Comparison of ENCODE assay signal across 8 cellular contexts in the genomic region with DNA sequence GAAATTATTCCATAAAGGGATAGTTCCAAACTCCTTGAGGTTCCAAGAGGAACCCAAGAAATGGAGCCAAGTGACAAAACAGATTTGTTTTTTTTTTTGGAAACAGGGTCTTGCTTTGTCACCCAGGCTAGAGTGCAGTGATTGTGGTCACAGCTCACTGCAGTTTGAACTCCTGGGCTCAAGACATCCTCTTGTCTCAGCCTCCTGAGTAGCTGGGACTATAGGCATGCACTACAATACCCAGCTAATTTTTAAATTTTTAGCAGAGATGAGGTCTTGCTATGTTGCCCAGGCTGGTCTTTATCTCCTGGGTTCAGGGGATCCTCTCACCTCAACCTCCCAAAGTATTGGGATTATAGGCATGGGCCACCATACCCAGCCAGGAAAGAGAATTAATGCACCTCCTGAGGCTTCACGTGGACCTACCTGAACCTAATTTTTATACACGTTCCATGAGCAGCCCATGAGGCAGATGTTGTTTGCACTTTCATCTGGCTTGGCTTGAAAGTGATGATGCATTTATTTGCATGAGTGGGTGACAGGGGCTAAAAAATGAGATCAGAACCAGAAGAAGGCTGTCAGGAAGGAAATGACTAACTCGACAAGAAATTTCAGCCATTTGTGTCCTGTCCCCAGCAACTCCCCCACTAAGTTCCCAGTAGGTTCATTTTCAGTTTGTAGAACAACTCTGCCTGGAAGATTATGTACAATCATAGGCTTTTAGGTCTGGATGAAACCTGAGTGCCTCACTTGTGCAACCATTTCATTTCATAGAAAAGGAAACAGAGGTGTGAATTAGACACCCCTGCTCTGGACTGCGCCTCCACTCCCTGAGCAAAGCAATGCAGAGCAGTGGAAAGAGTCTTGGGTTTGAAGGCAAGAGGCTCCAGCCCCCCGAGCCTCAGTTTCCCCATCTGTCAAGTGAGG. TPM values are rescaled to one million over a fixed set of nuclear protein-coding genes. Genes with fewer than 3 reads are reported as not detected.
DNase-seq lines count a peak whose midpoint lies in the region; ATAC-seq and TF ChIP-seq lines count a peak whose summit lies in the region.

No MANE protein-coding gene starts in this region.

- peak; percentile 25 for DNase-seq in AG08396 (ENCODE audit: low spot score)
- DNase-seq in foreskin keratinocyte: peak; percentile 7 to 15
- DNase-seq in mucosa of descending colon: no peak
- DNase-seq in globus pallidus (ENCODE audit: low spot score): no peak
- no peak for DNase-seq in effector memory CD4-positive, alpha-beta T cell

- H3K4me1 ChIP-seq in foreskin keratinocyte (no peaks in the 10 kb centered on the region), mucosa of descending colon (ENCODE audit: low read depth) (peaks cover 7% of the 10 kb centered on the region)
- no peaks in the 10 kb centered on the region for H3K4me1 ChIP-seq in effector memory CD4-positive, alpha-beta T cell (ENCODE audit: control insufficient read depth, insufficient read depth, low read length, poor library complexity, severe bottlenecking)

- no peak for TF ChIP-seq CTCF in foreskin keratinocyte (conservative IDR thresholded peaks at IDR 0.05)
- TF ChIP-seq CTCF in mucosa of descending colon (IDR thresholded peaks at IDR 0.05): no peak

- intact Hi-C loops in mucosa of descending colon (cut with DNase I, micrococcal nuclease): no loop called here

- peak; percentile 44; the same call in 1 of the 2 replicates for TF ChIP-seq POLR2A in Raji (IDR thresholded peaks at IDR 0.05; ENCODE audit: insufficient read depth, low read depth, low read length)

- no peak overlapping the region for H3K4me3 ChIP-seq in mucosa of descending colon
- H3K4me3 ChIP-seq in effector memory CD4-positive, alpha-beta T cell (ENCODE audit: insufficient read depth, low read depth, low read length, poor library complexity, severe bottlenecking): no peak overlapping the region

- no peaks in the 10 kb centered on the region for H3K36me3 ChIP-seq in mucosa of descending colon (ENCODE audit: low read depth)
- H3K36me3 ChIP-seq in effector memory CD4-positive, alpha-beta T cell (ENCODE audit: control insufficient read depth, insufficient read depth, low read length): no peaks in the 10 kb centered on the region

- ATAC-seq in GM18861 (IDR thresholded peaks at IDR 0.05; ENCODE audit: unreplicated experiment) (peak; percentile 88), HG02973 (IDR thresholded peaks at IDR 0.05; ENCODE audit: unreplicated experiment) (peak; percentile 83), foreskin keratinocyte (peak; percentile 12), mucosa of descending colon (no peak)

- no peak overlapping the region for H3K27ac ChIP-seq in foreskin keratinocyte
- H3K27ac ChIP-seq in effector memory CD4-positive, alpha-beta T cell (ENCODE audit: insufficient read depth, low read length, poor library complexity, severe bottlenecking): no peak overlapping the region

- peaks cover 21% of the 10 kb centered on the region for H3K27me3 ChIP-seq in foreskin keratinocyte
- H3K27me3 ChIP-seq in effector memory CD4-positive, alpha-beta T cell (replicated peaks; ENCODE audit: control insufficient read depth, insufficient read depth, low read length, poor library complexity, severe bottlenecking): no peaks in the 10 kb centered on the region

- no peaks in the 10 kb centered on the region for H3K9me3 ChIP-seq in mucosa of descending colon
- H3K9me3 ChIP-seq in effector memory CD4-positive, alpha-beta T cell (ENCODE audit: control insufficient read depth, low read length): no peaks in the 10 kb centered on the region

RNA-seq across cellular contexts. Expression of a gene that starts 10.3 kb away (rescaled TPM):
- not detected in 2 replicates for total RNA-seq in foreskin keratinocyte
- not detected in 2 replicates for polyA plus RNA-seq in foreskin keratinocyte
- 10 to 100 TPM; 28.8 to 55.8 (median 36.5) TPM for total RNA-seq in mucosa of descending colon

Comparison
In these comparisons a context has a peak if more than half of its experiments do, and no peak if none do; other contexts are left out.
1. DNase-seq: peak in AG08396 (single experiment) and foreskin keratinocyte (2 of 2); none in mucosa of descending colon (0 of 3), globus pallidus (single experiment) and effector memory CD4-positive, alpha-beta T cell (0 of 3).
2. RNA of a gene that starts 10.3 kb away (total RNA-seq): 28.8 to 55.8 TPM in mucosa of descending colon; not detected in foreskin keratinocyte; every median in the first group is over 10 times any median in the second.